ENCODE assay signal across 1 cellular context in genomic region chr6:144149894-144150672, GRCh38.
TF ChIP-seq lines count a peak whose summit lies in the region.

STX11 (plus strand) TSS chr6:144150517; CDS start chr6:144186628, 36,111 bp downstream.

TF ChIP-seq in GM12878, 131 proteins besides CTCF, POLR2A, EP300 and RAD21 (continued from another document and continues in another):
- no peak for TF ChIP-seq CEBPZ (IDR thresholded peaks at IDR 0.05; ENCODE audit: low read depth, low read length)
- peak; percentile 59 for TF ChIP-seq RUNX3 (IDR thresholded peaks at IDR 0.05; ENCODE audit: low read length)
- peak; percentile 82 to 86 for TF ChIP-seq IKZF2 (IDR thresholded peaks at IDR 0.05)
- TF ChIP-seq ZZZ3 (IDR thresholded peaks at IDR 0.05; ENCODE audit: control insufficient read depth, insufficient read length, low read depth): no peak
- no peak for TF ChIP-seq E2F8 (IDR thresholded peaks at IDR 0.05; ENCODE audit: low read depth, partially characterized antibody)
- TF ChIP-seq BMI1 (IDR thresholded peaks at IDR 0.05; ENCODE audit: borderline replicate concordance): no peak; the same call in 1 of the 2 replicates
- no peak for TF ChIP-seq NR2C2 (IDR thresholded peaks at IDR 0.05; ENCODE audit: borderline replicate concordance, control insufficient read depth, insufficient read length, low read depth)
- TF ChIP-seq ZBED1 (IDR thresholded peaks at IDR 0.05; ENCODE audit: borderline replicate concordance): no peak
- peak; percentile 51; the same call in 1 of the 2 replicates for TF ChIP-seq NBN (IDR thresholded peaks at IDR 0.05)
- TF ChIP-seq JUNB (IDR thresholded peaks at IDR 0.05): no peak
- peak; percentile 69; the same call in 1 of the 2 replicates for TF ChIP-seq NKRF (conservative IDR thresholded peaks at IDR 0.05)
- TF ChIP-seq CREM (IDR thresholded peaks at IDR 0.05; ENCODE audit: low read depth): peak; percentile 51; the same call in 1 of the 2 replicates
- peak in 1 of 2 experiments; percentile 69; a peak in 2 of 4 replicates for TF ChIP-seq BHLHE40 (IDR thresholded peaks at IDR 0.05; ENCODE audit: borderline replicate concordance in 1 of 2, low read depth in 2 of 2, low read length in 1 of 2)
- TF ChIP-seq TCF3 (IDR thresholded peaks at IDR 0.05; ENCODE audit: borderline replicate concordance, insufficient read depth, low read depth, low read length): peak; percentile 72; the same call in 1 of the 2 replicates
- peak; percentile 57; the same call in 1 of the 2 replicates for TF ChIP-seq SMARCA5 (IDR thresholded peaks at IDR 0.05)
- no peak for TF ChIP-seq RBBP5 (conservative IDR thresholded peaks at IDR 0.05)
- peak; percentile 77 for TF ChIP-seq MEF2B (IDR thresholded peaks at IDR 0.05; ENCODE audit: partially characterized antibody, poor library complexity, severe bottlenecking)
- no peak for TF ChIP-seq IRF4 (IDR thresholded peaks at IDR 0.05; ENCODE audit: low read depth, low read length)
- TF ChIP-seq CREB1 (IDR thresholded peaks at IDR 0.05; ENCODE audit: low read depth): 0 out of 2 replicates have a peak, but pooled peaks have one; percentile 34
- 0 out of 2 replicates have a peak, but pooled peaks have one; percentile 23 for TF ChIP-seq RFX5 (IDR thresholded peaks at IDR 0.05; ENCODE audit: low read depth, low read length)
- no peak for TF ChIP-seq SKIL (IDR thresholded peaks at IDR 0.05; ENCODE audit: low read depth, poor library complexity, severe bottlenecking)
- peak in 1 of 2 experiments; percentile 43; a peak in 1 of 4 replicates for TF ChIP-seq ETV6 (conservative IDR thresholded peaks at IDR 0.05 in 1 of 2, IDR thresholded peaks at IDR 0.05 in 1 of 2; ENCODE audit: borderline replicate concordance in 1 of 2, low read depth in 1 of 2)
- TF ChIP-seq FOXK2 (IDR thresholded peaks at IDR 0.05): no peak
- no peak for TF ChIP-seq EZH2 (IDR thresholded peaks at IDR 0.05; ENCODE audit: borderline replicate concordance, control insufficient read depth, low read depth, low read length)
- TF ChIP-seq JUND (IDR thresholded peaks at IDR 0.05; ENCODE audit: low read depth, low read length): no peak
- no peak for TF ChIP-seq WRNIP1 (IDR thresholded peaks at IDR 0.05; ENCODE audit: borderline replicate concordance, low read depth, low read length)
- TF ChIP-seq PAX8 (IDR thresholded peaks at IDR 0.05): no peak
- TF ChIP-seq MEF2A (IDR thresholded peaks at IDR 0.05; ENCODE audit: insufficient read depth, low read depth, low read length): no peak
- TF ChIP-seq IRF3 (IDR thresholded peaks at IDR 0.05): 0 out of 2 replicates have a peak, but pooled peaks have one; percentile 7
- TF ChIP-seq ZNF384 (IDR thresholded peaks at IDR 0.05; ENCODE audit: borderline replicate concordance, low read depth, low read length): no peak
- TF ChIP-seq PBX3 (IDR thresholded peaks at IDR 0.05; ENCODE audit: insufficient replicate concordance, low read depth, low read length): no peak
- no peak for TF ChIP-seq HDAC2 (IDR thresholded peaks at IDR 0.05)
- TF ChIP-seq YBX1 (IDR thresholded peaks at IDR 0.05): no peak
- TF ChIP-seq PML (IDR thresholded peaks at IDR 0.05; ENCODE audit: low read length): no peak
- TF ChIP-seq CHD4 (IDR thresholded peaks at IDR 0.05): peak; percentile 67; the same call in 1 of the 2 replicates
- TF ChIP-seq ZBTB4 (CRISPR knock-in tag; IDR thresholded peaks at IDR 0.05): no peak
- TF ChIP-seq SUZ12 (IDR thresholded peaks at IDR 0.05; ENCODE audit: unreplicated experiment): no peak
- TF ChIP-seq CUX1 (IDR thresholded peaks at IDR 0.05; ENCODE audit: insufficient replicate concordance, low read depth, low read length): no peak
